In genomic region chr17:62172492-62173291, GRCh38 we compare ENCODE assay signal across 1 cellular context.
TF ChIP-seq lines count a peak whose summit lies in the region.

No MANE protein-coding gene starts in this region.

TF ChIP-seq in K562, 482 proteins besides CTCF, POLR2A, EP300 and RAD21 (continued from another document and continues in another):
- TF ChIP-seq NR2C2 (CRISPR knock-in tag; IDR thresholded peaks at IDR 0.05) (no peak), NR2C2 (tag; IDR thresholded peaks at IDR 0.05) (peak; percentile 73), KAT8 (IDR thresholded peaks at IDR 0.05; ENCODE audit: low read depth) (no peak), HNRNPL (IDR thresholded peaks at IDR 0.05; ENCODE audit: low read depth, low read length) (no peak), ZNF77 (CRISPR knock-in tag; IDR thresholded peaks at IDR 0.05) (no peak), FOXJ2 (tag; IDR thresholded peaks at IDR 0.05) (no peak), HBP1 (CRISPR knock-in tag; IDR thresholded peaks at IDR 0.05) (0 out of 2 replicates have a peak, but pooled peaks have one; percentile 54), NKRF (IDR thresholded peaks at IDR 0.05; ENCODE audit: borderline replicate concordance) (no peak), POLR2AphosphoS5 (IDR thresholded peaks at IDR 0.05; ENCODE audit: control insufficient read depth, insufficient read depth, low read depth, low read length) (peak; percentile 90; the same call in 1 of the 2 replicates), SIN3A (IDR thresholded peaks at IDR 0.05; ENCODE audit: borderline replicate concordance in 2 of 2, control insufficient read depth in 1 of 2, low read depth in 2 of 2, low read length in 2 of 2) (no peak), ZFP36 (IDR thresholded peaks at IDR 0.05; ENCODE audit: low read depth, low read length, partially characterized antibody) (no peak), ZFP1 (CRISPR knock-in tag; IDR thresholded peaks at IDR 0.05) (no peak), PRDM10 (IDR thresholded peaks at IDR 0.05; ENCODE audit: partially characterized antibody) (peak; percentile 49), RBM22 (IDR thresholded peaks at IDR 0.05; ENCODE audit: low read depth, low read length, poor library complexity, severe bottlenecking) (no peak), HCFC1 (IDR thresholded peaks at IDR 0.05; ENCODE audit: low read depth, low read length) (no peak), CREB1 (IDR thresholded peaks at IDR 0.05) (peak; percentile 10; the same call in 1 of the 2 replicates), CREB1 (CRISPR knock-in tag; IDR thresholded peaks at IDR 0.05) (no peak), RNF2 (IDR thresholded peaks at IDR 0.05) (peak; percentile 93), MAFK (IDR thresholded peaks at IDR 0.05; ENCODE audit: low read length) (peak; percentile 27; the same call in 1 of the 2 replicates), KLF6 (CRISPR knock-in tag; IDR thresholded peaks at IDR 0.05; ENCODE audit: borderline replicate concordance) (peak; percentile 71; the same call in 1 of the 2 replicates), HOXB6 (CRISPR knock-in tag; IDR thresholded peaks at IDR 0.05; ENCODE audit: borderline replicate concordance) (no peak), LCOR (CRISPR knock-in tag; IDR thresholded peaks at IDR 0.05) (peak; percentile 89), ZNF507 (tag; conservative IDR thresholded peaks at IDR 0.05) (no peak), ZNF395 (CRISPR knock-in tag; IDR thresholded peaks at IDR 0.05) (peak; percentile 86), CBX5 (IDR thresholded peaks at IDR 0.05; ENCODE audit: borderline replicate concordance, low read depth) (no peak), LARP7 (IDR thresholded peaks at IDR 0.05) (no peak), E2F6 (IDR thresholded peaks at IDR 0.05; ENCODE audit: borderline replicate concordance in 1 of 2, extremely low read depth in 1 of 2, insufficient read depth in 1 of 2, insufficient read length in 1 of 2, low read depth in 1 of 2, low read length in 1 of 2, poor library complexity in 1 of 2, severe bottlenecking in 1 of 2) (no peak), PHB2 (IDR thresholded peaks at IDR 0.05; ENCODE audit: low read depth) (no peak), DPF2 (IDR thresholded peaks at IDR 0.05) (peak; percentile 96), SMAD3 (CRISPR knock-in tag; conservative IDR thresholded peaks at IDR 0.05) (peak; percentile 68), CCAR2 (IDR thresholded peaks at IDR 0.05; ENCODE audit: low read depth, low read length) (no peak), ZNF318 (IDR thresholded peaks at IDR 0.05; ENCODE audit: borderline replicate concordance in 1 of 2, low read depth in 1 of 2) (peak in 1 of 2 experiments; percentile 69; a peak in 1 of 4 replicates), ETV6 (IDR thresholded peaks at IDR 0.05; ENCODE audit: borderline replicate concordance in 1 of 2, low read depth in 2 of 2, low read length in 1 of 2) (peak; percentile 32 to 69; a peak in 2 of 4 replicates), ETV6 (CRISPR knock-in tag; IDR thresholded peaks at IDR 0.05; ENCODE audit: borderline replicate concordance) (no peak), MEF2A (IDR thresholded peaks at IDR 0.05; ENCODE audit: control insufficient read depth, low read depth, low read length) (peak; percentile 80), MAFG (tag; conservative IDR thresholded peaks at IDR 0.05) (0 out of 2 replicates have a peak, but pooled peaks have one; percentile 31), ZNF121 (CRISPR knock-in tag; conservative IDR thresholded peaks at IDR 0.05) (peak; percentile 89), FOXA3 (CRISPR knock-in tag; conservative IDR thresholded peaks at IDR 0.05 in 1 of 2, IDR thresholded peaks at IDR 0.05 in 1 of 2) (peak in 1 of 2 experiments; percentile 27; a peak in 1 of 4 replicates), MIER1 (IDR thresholded peaks at IDR 0.05; ENCODE audit: low read depth) (no peak), MEIS2 (IDR thresholded peaks at IDR 0.05; ENCODE audit: partially characterized antibody) (peak; percentile 80), ZNF766 (CRISPR knock-in tag; conservative IDR thresholded peaks at IDR 0.05) (peak; percentile 75; the same call in 1 of the 2 replicates), TAF9B (IDR thresholded peaks at IDR 0.05; ENCODE audit: partially characterized antibody) (peak; percentile 54), PKNOX1 (IDR thresholded peaks at IDR 0.05) (peak; percentile 25; the same call in 1 of the 2 replicates), SMAD1 (IDR thresholded peaks at IDR 0.05; ENCODE audit: low read depth, low read length, partially characterized antibody) (no peak), ADNP (tag; IDR thresholded peaks at IDR 0.05) (peak; percentile 67), TFAM (CRISPR knock-in tag; conservative IDR thresholded peaks at IDR 0.05) (no peak), TBP (optimal IDR thresholded peaks at IDR 0.05; ENCODE audit: low read depth, low read length) (no peak), SNIP1 (IDR thresholded peaks at IDR 0.05; ENCODE audit: low read depth) (no peak)
